In the genomic region with DNA sequence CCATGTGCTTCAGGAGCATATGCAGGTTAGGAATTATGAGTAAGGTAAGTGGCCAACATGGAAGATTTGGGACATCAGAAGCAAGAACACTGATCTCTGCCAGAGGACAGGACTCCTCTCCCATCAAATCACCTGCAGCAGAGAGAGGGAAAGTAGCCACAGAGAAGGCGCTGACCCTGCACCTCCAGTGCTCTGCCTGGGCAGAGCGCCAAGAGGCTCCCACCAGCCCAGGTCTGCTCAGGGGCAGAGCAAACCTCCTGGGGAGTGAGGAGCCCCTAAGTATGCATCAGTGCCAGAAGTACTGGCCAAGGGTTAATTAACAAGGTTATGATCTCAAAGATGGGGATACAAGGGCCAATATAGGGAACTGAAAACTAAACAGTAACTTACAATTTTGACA, we compare ENCODE assay signal across 23 cellular contexts.
DNase-seq lines count a peak whose midpoint lies in the region; ATAC-seq, FAIRE-seq and TF ChIP-seq lines count a peak whose summit lies in the region.
"Had no signal": no experiment of that assay in that cellular context is flagged by ENCODE, and none has a peak within 500 bp of the region (broad histone marks: within the 10 kb centered on the region; RNA-seq: fewer than 3 reads in every experiment).

No MANE protein-coding gene starts in this region.

- H3K27ac ChIP-seq in H1 (ENCODE audit: low read depth, low read length) (no peak overlapping the region), neuronal stem cell (replicated peaks; ENCODE audit: low read length) (no peak overlapping the region), trophoblast cell (ENCODE audit: low read depth, low read length) (no peak overlapping the region)
- H3K27ac ChIP-seq: 22Rv1, BLaER1, C4-2B, GM23248 had no signal

- no peak overlapping the region for H2BK120ac ChIP-seq in H1 (replicated peaks; ENCODE audit: low read depth, low read length)
- H2BK120ac ChIP-seq in neuronal stem cell (ENCODE audit: low read depth, low read length), result no peak overlapping the region
- no peak overlapping the region for H2BK120ac ChIP-seq in trophoblast cell (ENCODE audit: insufficient read depth, low read length, poor library complexity)

- H4K8ac ChIP-seq in H1 (ENCODE audit: extremely low read depth, insufficient read depth, low read length), result no peak overlapping the region
- H4K8ac ChIP-seq in neuronal stem cell (ENCODE audit: low read depth, low read length), result no peak overlapping the region
- H4K8ac ChIP-seq in trophoblast cell (ENCODE audit: low read depth, low read length), result no peak overlapping the region

- no peak for TF ChIP-seq POLR2A in H1 (IDR thresholded peaks at IDR 0.05; ENCODE audit: control extremely low read depth in 1 of 2, low read depth in 2 of 2, low read length in 2 of 2)

- H3K9ac ChIP-seq in H1 (replicated peaks in 1 of 4; ENCODE audit: extremely low read depth in 1 of 4, low read depth in 3 of 4, low read length in 3 of 4), result no peak overlapping the region
- no peak overlapping the region for H3K9ac ChIP-seq in neuronal stem cell (ENCODE audit: low read depth, low read length, poor library complexity)
- no peak overlapping the region for H3K9ac ChIP-seq in trophoblast cell (ENCODE audit: low read length)
- H3K9ac ChIP-seq: BLaER1, GM23248 had no signal

- H4K91ac ChIP-seq in H1 (replicated peaks; ENCODE audit: insufficient read length, low read length), result no peak overlapping the region
- H4K91ac ChIP-seq in neuronal stem cell (ENCODE audit: low read depth, low read length, poor library complexity), result no peak overlapping the region
- H4K91ac ChIP-seq in trophoblast cell (ENCODE audit: low read depth, low read length), result no peak overlapping the region

- H3K79me1 ChIP-seq in H1 (ENCODE audit: low read depth, low read length), result no peaks in the 10 kb centered on the region
- no peaks in the 10 kb centered on the region for H3K79me1 ChIP-seq in neuronal stem cell (ENCODE audit: low read depth, low read length)
- no peaks in the 10 kb centered on the region for H3K79me1 ChIP-seq in trophoblast cell (ENCODE audit: low read length)

- H3K9me3 ChIP-seq in H1 (ENCODE audit: insufficient read depth in 2 of 2, low read depth in 1 of 2, low read length in 1 of 2), result no peaks in the 10 kb centered on the region
- H3K9me3 ChIP-seq in neuronal stem cell (replicated peaks in 1 of 2; ENCODE audit: control insufficient read depth in 2 of 2, insufficient read depth in 1 of 2, low read depth in 1 of 2, low read length in 2 of 2), result no peaks in the 10 kb centered on the region
- no peaks in the 10 kb centered on the region for H3K9me3 ChIP-seq in trophoblast cell (ENCODE audit: insufficient read depth, low read depth, low read length)
- H3K9me3 ChIP-seq: BLaER1, Caco-2, HAP-1 had no signal

- H3K4me2 ChIP-seq in H1 (ENCODE audit: insufficient read depth in 1 of 2, low read depth in 2 of 2, low read length in 2 of 2), result no peak overlapping the region
- H3K4me2 ChIP-seq in neuronal stem cell (ENCODE audit: insufficient read depth, low read length, poor library complexity, severe bottlenecking), result no peak overlapping the region
- H3K4me2 ChIP-seq in trophoblast cell (ENCODE audit: low read length), result no peak overlapping the region
- H3K4me2 ChIP-seq: BLaER1 had no signal

- no peak overlapping the region for H4K5ac ChIP-seq in H1 (ENCODE audit: insufficient read length, low read depth, low read length)

- H3K14ac ChIP-seq in H1 (ENCODE audit: insufficient read length), result no peak overlapping the region
- H3K14ac ChIP-seq in neuronal stem cell (ENCODE audit: low read length), result no peak overlapping the region
- H3K14ac ChIP-seq in trophoblast cell (ENCODE audit: low read length), result no peak overlapping the region

- no peak for ATAC-seq in HG03139 (IDR thresholded peaks at IDR 0.05; ENCODE audit: unreplicated experiment)
- ATAC-seq: CD8-positive, alpha-beta T cell had no signal

- POLR2A ChIA-PET in H1 (lab: Charles Lee; ENCODE audit: partially characterized antibody), result no interaction called here

- CTCF ChIA-PET in H1 (lab: Charles Lee; ENCODE audit: partially characterized antibody), result no interaction called here

- no peak overlapping the region for H4K12ac ChIP-seq in trophoblast cell (ENCODE audit: low read depth, low read length)

- FAIRE-seq in H1 (lab: Jason Lieb, UNC), result no peak
- FAIRE-seq: A204.1, D721Med, G401.6, GM12892, H54 had no signal

- 78% methylated on average over 2 of the region's 2 CpGs; no CpG with 5 or more reads in 1 of the 2 experiments for WGBS in H1 (ENCODE audit: extremely low coverage in 1 of 2, insufficient coverage in 1 of 2, insufficient read length in 1 of 2, insufficient replicate concordance in 2 of 2, low coverage in 1 of 2, low lambda C conversion rate in 2 of 2, missing lambda C conversion rate in 1 of 2), 2 experiments
- no CpG with 5 or more reads among the region's 2 CpGs for WGBS in neuronal stem cell (ENCODE audit: extremely low coverage in 2 of 2, insufficient read length in 2 of 2, insufficient replicate concordance in 1 of 2), 2 donors
- WGBS in trophoblast cell (ENCODE audit: extremely low coverage, insufficient coverage, insufficient read length), result no CpG with 5 or more reads among the region's 2 CpGs

- TF ChIP-seq CTCF in H1 (IDR thresholded peaks at IDR 0.05; ENCODE audit: control extremely low read depth in 1 of 3, insufficient read depth in 1 of 3, low read depth in 1 of 3, low read length in 3 of 3), result no peak

- H2AK5ac ChIP-seq in H1 (ENCODE audit: low read depth, low read length), result no peak overlapping the region
- no peak overlapping the region for H2AK5ac ChIP-seq in neuronal stem cell (ENCODE audit: low read depth, low read length)
- H2AK5ac ChIP-seq in trophoblast cell (ENCODE audit: low read length), result no peak overlapping the region

- H3K36me3 ChIP-seq in H1 (ENCODE audit: control insufficient read depth in 2 of 4, insufficient read depth in 4 of 4, low read length in 3 of 4) (no peaks in the 10 kb centered on the region), neuronal stem cell (replicated peaks in 1 of 2; ENCODE audit: control insufficient read depth in 2 of 2, insufficient read depth in 2 of 2, low read length in 2 of 2) (no peaks in the 10 kb centered on the region), trophoblast cell (ENCODE audit: control insufficient read depth in 1 of 2, insufficient read depth in 2 of 2, low read length in 2 of 2) (no peaks in the 10 kb centered on the region)
- H3K36me3 ChIP-seq: BLaER1, HAP-1 had no signal

- H3K4me1 ChIP-seq in H1 (replicated peaks in 1 of 4; ENCODE audit: control insufficient read depth in 3 of 4, insufficient read depth in 4 of 4, low read length in 3 of 4) (peaks cover 0 to 8% (median 1%) of the 10 kb centered on the region in 4 experiments; a peak in 3 of 7 replicates), neuronal stem cell (ENCODE audit: control insufficient read depth in 2 of 2, insufficient read depth in 1 of 2, low read depth in 1 of 2, low read length in 2 of 2) (peaks cover 0 to 2% of the 10 kb centered on the region in 2 donors), trophoblast cell (ENCODE audit: control insufficient read depth in 1 of 2, insufficient read depth in 2 of 2, low read length in 2 of 2) (peaks cover 4 to 5% of the 10 kb centered on the region in 2 experiments)
- H3K4me1 ChIP-seq: BLaER1, Caco-2, HAP-1 had no signal

- H2BK15ac ChIP-seq in H1 (ENCODE audit: low read length) (no peak overlapping the region), neuronal stem cell (ENCODE audit: low read length) (no peak overlapping the region)

- H3K79me2 ChIP-seq in H1 (ENCODE audit: control insufficient read depth in 1 of 2, insufficient read depth in 2 of 2, low read length in 2 of 2) (no peaks in the 10 kb centered on the region), trophoblast cell (ENCODE audit: control insufficient read depth, insufficient read depth, low read length, poor library complexity) (no peaks in the 10 kb centered on the region)

- H3K27me3 ChIP-seq in H1 (replicated peaks in 1 of 4; ENCODE audit: control insufficient read depth in 3 of 4, extremely low read depth in 1 of 4, insufficient read depth in 3 of 4, low read length in 3 of 4) (no peaks in the 10 kb centered on the region), neuronal stem cell (ENCODE audit: control insufficient read depth in 3 of 3, insufficient read depth in 3 of 3, low read depth in 1 of 3, low read length in 3 of 3) (no peaks in the 10 kb centered on the region), trophoblast cell (ENCODE audit: insufficient read depth, low read length) (no peaks in the 10 kb centered on the region)
- H3K27me3 ChIP-seq: BLaER1 had no signal

- H2BK12ac ChIP-seq in H1 (ENCODE audit: low read depth, low read length) (no peak overlapping the region), neuronal stem cell (ENCODE audit: low read length) (no peak overlapping the region), trophoblast cell (ENCODE audit: low read length) (no peak overlapping the region)

- peak; percentile 7 for DNase-seq in DMS79 treated with DMSO at 0.1 percent for 48 hours (lab: John Stamatoyannopoulos, UW)
- no peak for DNase-seq in DMS79 (lab: John Stamatoyannopoulos, UW)
- no peak for DNase-seq in H1 (ENCODE audit: low read depth in 1 of 2, low spot score in 2 of 2)
- no peak for DNase-seq in neuronal stem cell (ENCODE audit: low spot score)
- no peak for DNase-seq in trophoblast cell
- DNase-seq in D341Med (ENCODE audit: low spot score), result no peak
- DNase-seq: Caco-2; CD4-positive, CD25-positive, alpha-beta regulatory T cell; CD8-positive, alpha-beta T cell; DMS 273 treated with DMSO at 0.1 percent for 48 hours; DND-41; GM23248; HFFc6 had no signal

- H3K23me2 ChIP-seq in H1 (ENCODE audit: low read depth, low read length), result no peaks in the 10 kb centered on the region

- H2BK5ac ChIP-seq in H1 (ENCODE audit: low read depth, low read length) (no peak overlapping the region), neuronal stem cell (ENCODE audit: low read length) (no peak overlapping the region), trophoblast cell (ENCODE audit: low read depth, low read length, poor library complexity) (no peak overlapping the region)

- no peaks in the 10 kb centered on the region for H4K20me1 ChIP-seq in H1 (replicated peaks in 1 of 2; ENCODE audit: control insufficient read depth in 1 of 2, insufficient read depth in 2 of 2, low read length in 2 of 2)
- H4K20me1 ChIP-seq: BLaER1 had no signal

- no peak overlapping the region for H3K18ac ChIP-seq in H1 (ENCODE audit: extremely low read depth, low read length)
- H3K18ac ChIP-seq in neuronal stem cell (ENCODE audit: low read length), result peak overlapping the region; percentile 84
- H3K18ac ChIP-seq in trophoblast cell (ENCODE audit: low read length), result no peak overlapping the region

- TF ChIP-seq RAD21 in H1 (IDR thresholded peaks at IDR 0.05 in 1 of 2, conservative IDR thresholded peaks at IDR 0.05 in 1 of 2; ENCODE audit: low read depth in 2 of 2, low read length in 2 of 2), result no peak

- no peak overlapping the region for H3K23ac ChIP-seq in H1 (ENCODE audit: insufficient read length)
- H3K23ac ChIP-seq in neuronal stem cell (ENCODE audit: low read depth, low read length, poor library complexity), result no peak overlapping the region
- no peak overlapping the region for H3K23ac ChIP-seq in trophoblast cell (ENCODE audit: low read length)

- H2BK20ac ChIP-seq in H1 (ENCODE audit: low read length), result no peak overlapping the region

- 0 out of 2 replicates have a peak overlapping the region, but pooled peaks have one; percentile 67 for H2AFZ ChIP-seq in H1 (ENCODE audit: low read length)
- no peak overlapping the region for H2AFZ ChIP-seq in neuronal stem cell (ENCODE audit: low read length)
- H2AFZ ChIP-seq in trophoblast cell (ENCODE audit: insufficient read depth, low read length, poor library complexity), result no peak overlapping the region
- H2AFZ ChIP-seq: GM23248 had no signal

- TF ChIP-seq EP300 in H1 (IDR thresholded peaks at IDR 0.05; ENCODE audit: borderline replicate concordance in 1 of 2, low read depth in 2 of 2, low read length in 2 of 2), result no peak

- no peak overlapping the region for H3K56ac ChIP-seq in H1 (replicated peaks; ENCODE audit: insufficient read length, low read depth, low read length)

- no peak overlapping the region for H3K4ac ChIP-seq in H1 (replicated peaks; ENCODE audit: insufficient read length, low read depth, low read length)
- no peak overlapping the region for H3K4ac ChIP-seq in neuronal stem cell (ENCODE audit: low read length)
- H3K4ac ChIP-seq in trophoblast cell (ENCODE audit: low read depth, low read length), result no peak overlapping the region

- H3K4me3 ChIP-seq in H1 (ENCODE audit: extremely low read depth in 1 of 4, insufficient read depth in 2 of 4, low read depth in 3 of 4, low read length in 4 of 4), result no peak overlapping the region
- H3K4me3 ChIP-seq in neuronal stem cell (ENCODE audit: low read length in 2 of 2), result no peak overlapping the region
- no peak overlapping the region for H3K4me3 ChIP-seq in trophoblast cell (ENCODE audit: low read depth, low read length)
- H3K4me3 ChIP-seq: BLaER1, GM23248, HAP-1 had no signal
